ENCODE assay signal across 1 cellular context in genomic region chr5:138932171-138932810, GRCh38.
A peak's percentile ranks its signal among the peaks of the same experiment; 100 is the strongest.
TF ChIP-seq lines count a peak whose summit lies in the region.

No MANE protein-coding gene starts in this region.

TF ChIP-seq in H1, 55 proteins besides CTCF, POLR2A, EP300 and RAD21:
- TF ChIP-seq MAX (IDR thresholded peaks at IDR 0.05) (peak; percentile 31; the same call in 1 of the 2 replicates), USF2 (IDR thresholded peaks at IDR 0.05; ENCODE audit: low read length) (no peak), SIN3A (conservative IDR thresholded peaks at IDR 0.05 in 1 of 2, IDR thresholded peaks at IDR 0.05 in 1 of 2; ENCODE audit: low read depth in 1 of 2, low read length in 2 of 2) (peak in 1 of 2 experiments; percentile 57; a peak in 1 of 4 replicates)
